1 cellular context compared by ENCODE assay signal in the genomic region with DNA sequence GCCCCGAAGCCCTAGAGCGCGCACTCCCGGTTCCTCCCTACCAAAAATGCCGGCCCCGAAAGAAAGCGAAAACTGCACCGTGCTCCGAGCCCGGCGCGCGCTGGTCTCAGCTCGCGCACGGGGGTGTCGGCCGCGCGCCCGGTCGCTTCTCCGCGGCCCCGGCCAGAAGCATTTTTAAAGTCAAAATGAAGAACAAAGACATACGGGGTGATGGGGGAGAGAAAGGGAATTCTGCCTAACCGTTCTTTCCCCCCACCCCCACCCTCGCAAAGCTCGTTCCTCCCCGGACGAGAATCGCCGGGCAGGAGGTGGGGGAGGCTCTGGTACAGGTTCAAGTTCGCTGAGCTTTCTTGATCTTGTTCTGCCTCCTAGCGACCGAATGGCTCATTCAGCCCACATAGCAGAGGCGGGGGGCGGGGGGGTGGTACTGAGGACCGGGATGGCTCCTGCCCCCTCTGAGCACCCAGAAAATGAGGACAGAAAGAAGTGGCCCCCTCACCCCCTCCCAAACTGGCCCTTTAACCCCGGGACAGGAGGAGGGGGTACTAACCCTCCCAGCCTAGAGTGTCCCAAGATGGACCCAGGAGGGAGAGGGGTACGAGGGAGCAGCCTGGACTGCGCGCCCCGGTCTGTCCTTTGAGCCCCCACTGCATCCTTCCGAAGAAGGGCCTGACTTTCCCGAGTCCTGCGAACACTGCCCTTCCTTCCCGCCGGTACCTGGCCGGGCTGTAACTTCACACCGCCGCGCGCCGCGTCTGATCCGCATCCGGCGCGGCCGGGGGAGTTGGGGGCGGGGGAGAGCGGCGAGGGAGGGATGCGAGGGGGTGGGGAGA.
TF ChIP-seq lines count a peak whose summit lies in the region.

No MANE protein-coding gene starts in this region.

TF ChIP-seq in A549, 52 proteins besides CTCF, POLR2A, EP300 and RAD21 (continued from another document):
- TF ChIP-seq NPAS2 (CRISPR knock-in tag; IDR thresholded peaks at IDR 0.05; ENCODE audit: borderline replicate concordance): no peak
- no peak for TF ChIP-seq GATA3 (IDR thresholded peaks at IDR 0.05; ENCODE audit: borderline replicate concordance)
- peak; percentile 72 for TF ChIP-seq SMC3 (IDR thresholded peaks at IDR 0.05)
- no peak for TF ChIP-seq ZSCAN20 (CRISPR knock-in tag; IDR thresholded peaks at IDR 0.05)
- no peak for TF ChIP-seq CEBPB (IDR thresholded peaks at IDR 0.05)
- no peak for TF ChIP-seq CBX2 (IDR thresholded peaks at IDR 0.05; ENCODE audit: borderline replicate concordance, low read depth)
- TF ChIP-seq HES2 (IDR thresholded peaks at IDR 0.05): no peak
- TF ChIP-seq RFX5 (IDR thresholded peaks at IDR 0.05): no peak
- no peak for TF ChIP-seq HOXA7 (CRISPR knock-in tag; IDR thresholded peaks at IDR 0.05)
- no peak for TF ChIP-seq BHLHE40 (IDR thresholded peaks at IDR 0.05; ENCODE audit: low read depth, low read length)
- TF ChIP-seq JUN (IDR thresholded peaks at IDR 0.05): no peak
- TF ChIP-seq KDM1A (IDR thresholded peaks at IDR 0.05; ENCODE audit: low read depth): no peak
- no peak for TF ChIP-seq HDAC2 (IDR thresholded peaks at IDR 0.05)
- no peak for TF ChIP-seq HOXB13 (CRISPR knock-in tag; IDR thresholded peaks at IDR 0.05; ENCODE audit: low read depth)
- no peak for TF ChIP-seq REST (IDR thresholded peaks at IDR 0.05)
- no peak for TF ChIP-seq JUNB (IDR thresholded peaks at IDR 0.05)
- TF ChIP-seq FOSL2 (IDR thresholded peaks at IDR 0.05): no peak
- TF ChIP-seq FOSL2 (CRISPR knock-in tag; IDR thresholded peaks at IDR 0.05): no peak
- peak; percentile 65; the same call in 1 of the 2 replicates for TF ChIP-seq RNF2 (IDR thresholded peaks at IDR 0.05; ENCODE audit: borderline replicate concordance, low read depth)
- TF ChIP-seq PHF8 (IDR thresholded peaks at IDR 0.05; ENCODE audit: borderline replicate concordance, low read depth): no peak
- TF ChIP-seq, protein P1, sequence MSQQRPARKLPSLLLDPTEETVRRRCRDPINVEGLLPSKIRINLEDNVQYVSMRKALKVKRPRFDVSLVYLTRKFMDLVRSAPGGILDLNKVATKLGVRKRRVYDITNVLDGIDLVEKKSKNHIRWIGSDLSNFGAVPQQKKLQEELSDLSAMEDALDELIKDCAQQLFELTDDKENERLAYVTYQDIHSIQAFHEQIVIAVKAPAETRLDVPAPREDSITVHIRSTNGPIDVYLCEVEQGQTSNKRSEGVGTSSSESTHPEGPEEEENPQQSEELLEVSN (IDR thresholded peaks at IDR 0.05; ENCODE audit: borderline replicate concordance, low read depth): no peak
- TF ChIP-seq CBX8 (IDR thresholded peaks at IDR 0.05): no peak
TF ChIP-seq in A549: peak in this region for 3.
